In genomic region chr1:71967670-71968069, GRCh38 we compare ENCODE assay signal across 16 cellular contexts.
DNase-seq lines count a peak whose midpoint lies in the region; ATAC-seq and TF ChIP-seq lines count a peak whose summit lies in the region.
"Had no signal": no experiment of that assay in that cellular context is flagged by ENCODE, and none has a peak within 500 bp of the region (broad histone marks: within the 10 kb centered on the region; RNA-seq: fewer than 3 reads in every experiment).

No MANE protein-coding gene starts in this region.

- no peaks in the 10 kb centered on the region for H3K9me3 ChIP-seq in OCI-LY3 (ENCODE audit: insufficient read depth, low read length)
- H3K9me3 ChIP-seq: adrenal gland had no signal

- no peaks in the 10 kb centered on the region for H3K27me3 ChIP-seq in OCI-LY3 (ENCODE audit: low read depth, low read length)
- H3K27me3 ChIP-seq: adrenal gland had no signal

- H2AFZ ChIP-seq in OCI-LY3 (ENCODE audit: low read depth, low read length), result no peak overlapping the region

- TF ChIP-seq CTCF in OCI-LY3 (IDR thresholded peaks at IDR 0.05; ENCODE audit: low read depth, low read length), result no peak

- no peak overlapping the region for H3K4me3 ChIP-seq in OCI-LY3 (ENCODE audit: low read length)
- H3K4me3 ChIP-seq: adrenal gland had no signal

- H4K20me1 ChIP-seq in OCI-LY3 (ENCODE audit: insufficient read depth, low read length), result no peaks in the 10 kb centered on the region

- ATAC-seq in GM18867 (IDR thresholded peaks at IDR 0.05; ENCODE audit: unreplicated experiment) (peak; percentile 58), GM21576 (IDR thresholded peaks at IDR 0.05; ENCODE audit: unreplicated experiment) (peak; percentile 69), HG03097 (IDR thresholded peaks at IDR 0.05; ENCODE audit: low FRiP score, unreplicated experiment) (peak; percentile 80), HG03045 (IDR thresholded peaks at IDR 0.05; ENCODE audit: unreplicated experiment) (no peak), GM21360 (IDR thresholded peaks at IDR 0.05; ENCODE audit: unreplicated experiment) (no peak)
- ATAC-seq: natural killer cell treated with Interleukin-12 subunit alpha and Interleukin-12 subunit beta and Interleukin-15 and Interleukin-18, amount 100 ng/mL, for 72 hours had no signal

- no peak overlapping the region for H3K9ac ChIP-seq in OCI-LY3 (ENCODE audit: low read length)

- no peaks in the 10 kb centered on the region for H3K36me3 ChIP-seq in OCI-LY3 (replicated peaks; ENCODE audit: low read depth, low read length)
- H3K36me3 ChIP-seq: adrenal gland had no signal

- no peaks in the 10 kb centered on the region for H3K79me2 ChIP-seq in OCI-LY3 (ENCODE audit: low read length)

- H3K4me2 ChIP-seq in OCI-LY3 (ENCODE audit: low read length), result peak overlapping the region; percentile 64

- H3K4me1 ChIP-seq in OCI-LY3 (ENCODE audit: low read length), result peaks cover 15% of the 10 kb centered on the region
- H3K4me1 ChIP-seq: adrenal gland had no signal

- no peak for DNase-seq in AML-193 (lab: John Stamatoyannopoulos, UW)
- DNase-seq: activated CD4-positive, alpha-beta T cell treated with anti-CD3 and anti-CD28 coated beads for 48 hours; adrenal gland; DMS79 treated with DMSO at 0.1 percent for 48 hours; foreskin melanocyte; NCI-H2171; Right ventricle myocardium superior; T-helper 9 cell had no signal

- no peak overlapping the region for H3K27ac ChIP-seq in OCI-LY3 (ENCODE audit: low read length)
- H3K27ac ChIP-seq: adrenal gland, C4-2B had no signal

Comparison
In these comparisons a context has a peak if more than half of its experiments do, and no peak if none do; other contexts are left out.
1. ATAC-seq: peak in GM18867 (single experiment), GM21576 (single experiment) and HG03097 (single experiment); none in HG03045 (single experiment) and GM21360 (single experiment).